In genomic region chr9:87950765-87951488, GRCh38 we compare ENCODE assay signal across 1 cellular context.
TF ChIP-seq lines count a peak whose summit lies in the region.

No MANE protein-coding gene starts in this region.

TF ChIP-seq in GM23338, 12 proteins besides CTCF, POLR2A, EP300 and RAD21 (continued from another document):
- TF ChIP-seq ZNF462 (CRISPR knock-in tag; IDR thresholded peaks at IDR 0.05) = no peak
